ENCODE assay signal across 8 cellular contexts in the genomic region with DNA sequence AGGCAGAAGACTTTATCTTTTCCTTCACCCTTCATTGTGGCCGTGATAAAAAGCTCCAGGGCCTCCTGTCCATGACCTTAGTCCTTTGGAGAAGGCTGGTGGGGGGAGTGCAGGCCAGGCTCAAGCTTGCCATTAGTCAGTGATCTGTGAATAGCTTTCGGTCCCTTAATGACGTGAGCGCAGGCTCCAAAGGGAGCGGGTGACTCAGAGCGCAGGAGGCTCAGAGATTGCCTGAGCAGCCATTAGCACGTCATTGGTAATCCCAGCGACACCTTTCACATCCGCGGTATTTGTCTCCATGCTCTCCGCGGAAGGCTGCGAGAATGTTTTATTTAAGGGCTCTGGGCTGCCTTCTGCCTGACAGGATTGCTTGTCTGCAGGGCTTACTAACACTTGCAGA.
DNase-seq lines count a peak whose midpoint lies in the region; ATAC-seq and TF ChIP-seq lines count a peak whose summit lies in the region.

No MANE protein-coding gene starts in this region.

- DNase-seq in brain microvascular endothelial cell: peak; percentile 99
- peak; percentile 98 for DNase-seq in skeletal muscle cell (ENCODE audit: low read depth)
- DNase-seq in GF-D8 (lab: John Stamatoyannopoulos, UW): no peak
- DNase-seq in NCI-H1417 (lab: John Stamatoyannopoulos, UW): no peak
- no peak for DNase-seq in NOMO-1 treated with dmso at 0.1 percent for 144 hours (lab: John Stamatoyannopoulos, UW; ENCODE audit: unreplicated experiment)
- DNase-seq in SIG-M5 (lab: John Stamatoyannopoulos, UW): no peak

- peak overlapping the region; percentile 84 for H3K27ac ChIP-seq in brain microvascular endothelial cell

- ATAC-seq in HG03442 (IDR thresholded peaks at IDR 0.05; ENCODE audit: unreplicated experiment): peak; percentile 76

- H3K4me1 ChIP-seq in iPS-15b (ENCODE audit: control insufficient read depth, insufficient read depth, low read length): no peaks in the 10 kb centered on the region

- H3K9me3 ChIP-seq in iPS-15b (ENCODE audit: control insufficient read depth, insufficient read depth, low read length): no peaks in the 10 kb centered on the region

- in situ Hi-C loops in brain microvascular endothelial cell (cut with HindIII; ENCODE audit: low pct_ligation_motif_present, low sequenced_read_pairs): no loop called here

- no peak overlapping the region for H3K9ac ChIP-seq in iPS-15b (ENCODE audit: low read depth, low read length)

- H3K27me3 ChIP-seq in brain microvascular endothelial cell (replicated peaks) (no peaks in the 10 kb centered on the region), iPS-15b (ENCODE audit: control insufficient read depth, insufficient read depth, low read length) (no peaks in the 10 kb centered on the region)

- H3K36me3 ChIP-seq in brain microvascular endothelial cell (replicated peaks) (no peaks in the 10 kb centered on the region), iPS-15b (ENCODE audit: control insufficient read depth, insufficient read depth, low read length) (no peaks in the 10 kb centered on the region)

- H3K4me3 ChIP-seq in brain microvascular endothelial cell (ENCODE audit: low read depth, low read length) (peak overlapping the region; percentile 20), iPS-15b (ENCODE audit: low read depth, low read length) (peak overlapping the region; percentile 40), skeletal muscle cell (ENCODE audit: low read depth, low read length) (peak overlapping the region; percentile 24)

- no peak for TF ChIP-seq CTCF in brain microvascular endothelial cell (IDR thresholded peaks at IDR 0.05; ENCODE audit: low read depth, low read length, missing control alignments)

Comparison
In these comparisons a context has a peak if more than half of its experiments do, and no peak if none do; other contexts are left out.
1. DNase-seq: peak in brain microvascular endothelial cell (single experiment) and skeletal muscle cell (single experiment); none in GF-D8 (single experiment), NCI-H1417 (0 of 3), NOMO-1 treated with dmso at 0.1 percent for 144 hours (single experiment) and SIG-M5 (single experiment).
2. Peak in every context shown above with its lines, with median percentiles within 50 percentile points of each other: H3K4me3 ChIP-seq.